8 cellular contexts compared by ENCODE assay signal in genomic region chr16:67154578-67155304, GRCh38. TPM values are rescaled to one million over a fixed set of nuclear protein-coding genes. Genes with fewer than 3 reads are reported as not detected.
DNase-seq lines count a peak whose midpoint lies in the region; ATAC-seq and TF ChIP-seq lines count a peak whose summit lies in the region.
"Had no signal": no experiment of that assay in that cellular context is flagged by ENCODE, and none has a peak within 500 bp of the region (broad histone marks: within the 10 kb centered on the region; RNA-seq: fewer than 3 reads in every experiment).

No MANE protein-coding gene starts in this region.

- H3K27me3 ChIP-seq in CD8-positive, alpha-beta T cell (ENCODE audit: insufficient read depth, low read length) = no peaks in the 10 kb centered on the region
- H3K27me3 ChIP-seq in IMR-90 (ENCODE audit: control insufficient read depth, insufficient read depth, low read length) (no peaks in the 10 kb centered on the region), dorsolateral prefrontal cortex (no peaks in the 10 kb centered on the region), neuron (ENCODE audit: insufficient read depth, low read length) (peaks cover 75% of the 10 kb centered on the region)

- no peak overlapping the region for H3K56ac ChIP-seq in IMR-90 (ENCODE audit: extremely low read depth, insufficient read depth, low read length)

- H3K23ac ChIP-seq in IMR-90 (ENCODE audit: low read depth, low read length) = no peak overlapping the region

- peaks cover 2% of the 10 kb centered on the region; the same call in 1 of the 2 replicates for H3K9me1 ChIP-seq in IMR-90 (ENCODE audit: insufficient read depth, low read length)

- no peak overlapping the region for H3K18ac ChIP-seq in IMR-90 (ENCODE audit: low read depth, low read length)

- no peak overlapping the region for H3K27ac Mint-ChIP-seq in CD8-positive, alpha-beta T cell

- CTCF ChIA-PET in CD8-positive, alpha-beta T cell (lab: Charles Lee) = interaction anchor here (0.6 to 5.3 kb wide), 66 partner anchors 9 to 263 kb away, joined by 3 to 79 read pairs (median 4); partner anchors contain the start of genes CES3, NOL3, PHAF1 and TMEM208
- CTCF ChIA-PET in IMR-90 (lab: Yijun Ruan, JAX) = interaction anchor here (0.6 to 2.1 kb wide), 25 partner anchors 10 to 622 kb away, joined by 3 to 15 read pairs (median 4); partner anchors contain the start of genes CES3, HSF4 and PHAF1

- H3K4me3 Mint-ChIP-seq in CD8-positive, alpha-beta T cell = peak overlapping the region; percentile 69

- in situ Hi-C loops in IMR-90 (cut with MboI; ENCODE audit: low sequenced_read_pairs) = loop anchor here (5.0 kb wide), 1 partner anchor 192 kb away; the partner anchor contains the start of gene CES3

- 25% methylated on average over 27 of the region's 61 CpGs; no CpG with 5 or more reads in 1 of the 2 experiments for WGBS in IMR-90 (ENCODE audit: extremely low coverage in 2 of 2, insufficient read length in 1 of 2), 2 experiments

- H3K4me3 ChIP-seq in CD8-positive, alpha-beta T cell (ENCODE audit: low read depth, low read length) = no peak overlapping the region
- H3K4me3 ChIP-seq in IMR-90 (ENCODE audit: insufficient read depth, low read depth, low read length) = no peak overlapping the region
- peak overlapping the region; percentile 27 to 70 (median 54) for H3K4me3 ChIP-seq in dorsolateral prefrontal cortex
- peak overlapping the region; percentile 30 for H3K4me3 ChIP-seq in neuron (ENCODE audit: low read length)

- no peak overlapping the region for H2BK120ac ChIP-seq in IMR-90 (ENCODE audit: low read depth, low read length)

- H3K9me3 ChIP-seq in CD8-positive, alpha-beta T cell (ENCODE audit: low read length) = no peaks in the 10 kb centered on the region
- H3K9me3 ChIP-seq in IMR-90 (ENCODE audit: control insufficient read depth, insufficient read depth, low read length) (no peaks in the 10 kb centered on the region), neuron (ENCODE audit: low read length) (peaks cover under 1% of the 10 kb centered on the region)

- H2BK15ac ChIP-seq in IMR-90 (ENCODE audit: low read depth, low read length) = no peak overlapping the region

- no peak overlapping the region for H4K91ac ChIP-seq in IMR-90 (ENCODE audit: insufficient read depth, low read depth, low read length)

- H3K36me3 ChIP-seq in CD8-positive, alpha-beta T cell (ENCODE audit: insufficient read depth, low read length) = no peaks in the 10 kb centered on the region
- peaks cover under 1% of the 10 kb centered on the region; the same call in 1 of the 2 replicates for H3K36me3 ChIP-seq in IMR-90 (ENCODE audit: control insufficient read depth, insufficient read depth, low read length)
- no peaks in the 10 kb centered on the region for H3K36me3 ChIP-seq in neuron (ENCODE audit: insufficient read depth, low read length)

- H3K4ac ChIP-seq in IMR-90 (ENCODE audit: low read depth, low read length) = no peak overlapping the region

- H3K27ac ChIP-seq in CD8-positive, alpha-beta T cell (ENCODE audit: low read depth, low read length) = no peak overlapping the region
- H3K27ac ChIP-seq in IMR-90 (ENCODE audit: insufficient read depth, low read length) (no peak overlapping the region), dorsolateral prefrontal cortex (peak overlapping the region in 22 of 59 donors; percentile 4 to 79 (median 54))

- H4K5ac ChIP-seq in IMR-90 (ENCODE audit: low read depth, low read length) = no peak overlapping the region

- H4K8ac ChIP-seq in IMR-90 (ENCODE audit: low read depth in 2 of 2, low read length in 2 of 2) = no peak overlapping the region

- H2AK5ac ChIP-seq in IMR-90 (ENCODE audit: low read depth, low read length) = no peak overlapping the region

- H3K4me1 ChIP-seq in CD8-positive, alpha-beta T cell (ENCODE audit: insufficient read depth, low read length) = peaks cover 35% of the 10 kb centered on the region
- H3K4me1 ChIP-seq in IMR-90 (ENCODE audit: control insufficient read depth, insufficient read depth, low read length) (peaks cover 6% of the 10 kb centered on the region; the same call in 1 of the 2 replicates), neuron (ENCODE audit: insufficient read depth, low read length) (peaks cover 8% of the 10 kb centered on the region)

- TF ChIP-seq CTCF in CD8-positive, alpha-beta T cell (IDR thresholded peaks at IDR 0.05) = no peak
- TF ChIP-seq CTCF in IMR-90 (conservative IDR thresholded peaks at IDR 0.05; ENCODE audit: low read depth, low read length) (no peak), dorsolateral prefrontal cortex (IDR thresholded peaks at IDR 0.05 in 54 of 56, conservative IDR thresholded peaks at IDR 0.05 in 2 of 56; ENCODE audit: low read depth in 1 of 56, partially characterized antibody in 56 of 56) (no peak), GM10266 (IDR thresholded peaks at IDR 0.05; ENCODE audit: control insufficient read depth, insufficient read depth, low read depth, missing control alignments) (no peak)

- peak overlapping the region; percentile 81 for H2AFZ ChIP-seq in IMR-90 (replicated peaks; ENCODE audit: low read length, poor library complexity)
- H2AFZ ChIP-seq in neuron (ENCODE audit: low read depth, low read length) = no peak overlapping the region

- no peak for ATAC-seq in CD8-positive, alpha-beta T cell
- ATAC-seq in IMR-90 (ENCODE audit: low read depth) (no peak), HG03108 (IDR thresholded peaks at IDR 0.05; ENCODE audit: unreplicated experiment) (no peak)

- peaks cover 30% of the 10 kb centered on the region for H4K20me1 ChIP-seq in IMR-90 (ENCODE audit: insufficient read depth, low read length)

- H2BK5ac ChIP-seq in IMR-90 (ENCODE audit: low read depth, low read length, poor library complexity, severe bottlenecking) = no peak overlapping the region

- peaks cover 10 to 19% of the 10 kb centered on the region in 2 experiments; a peak in 3 of 4 replicates for H3K79me1 ChIP-seq in IMR-90 (ENCODE audit: low read depth in 1 of 2, low read length in 2 of 2)

- intact Hi-C loops in CD8-positive, alpha-beta T cell (cut with DNase I, micrococcal nuclease) = loop anchor here (1.0 to 2.0 kb wide), 5 partner anchors 46 to 200 kb away; partner anchors contain the start of gene PHAF1 (in 1 of the 2)
- intact Hi-C loops in IMR-90 (cut with micrococcal nuclease) = loop anchor here (1.0 to 10.0 kb wide), 3 partner anchors 177 to 260 kb away; no protein-coding TSS in a partner anchor
- intact Hi-C loops in dorsolateral prefrontal cortex (cut with DNase I) = loop anchor here (2.0 to 5.0 kb wide), 5 partner anchors 47 to 207 kb away; partner anchors contain the start of gene PHAF1 (in 1 of the 2)

- no peak for DNase-seq in CD8-positive, alpha-beta T cell
- DNase-seq in IMR-90 (no peak), dorsolateral prefrontal cortex (no peak), GM10266 (ENCODE audit: extremely low spot score) (no peak)
- no peak for DNase-seq in stimulated activated CD4-positive, alpha-beta T cell treated with anti-CD3 and anti-CD28 coated beads, Interleukin-15, amount 100 ng/mL, for 24 hours
- DNase-seq: NCI-H187 treated with DMSO at 0.1 percent for 48 hours had no signal

- no peaks in the 10 kb centered on the region for H3K36me3 Mint-ChIP-seq in CD8-positive, alpha-beta T cell

- POLR2A ChIA-PET in CD8-positive, alpha-beta T cell (lab: Charles Lee) = interaction anchor here (0.6 to 1.6 kb wide), 8 partner anchors 14 to 221 kb away, joined by 3 to 6 read pairs (median 4); no protein-coding TSS in a partner anchor
- POLR2A ChIA-PET in IMR-90 (lab: Charles Lee; ENCODE audit: unreplicated experiment) = interaction anchor here (1.1 kb wide), 1 partner anchor 127 kb away, joined by 4 read pairs; no protein-coding TSS in a partner anchor

- no peak overlapping the region for H3K9ac ChIP-seq in IMR-90 (ENCODE audit: low read depth, low read length)

- no peak overlapping the region for H2BK20ac ChIP-seq in IMR-90 (ENCODE audit: low read depth, low read length)

- no peak for TF ChIP-seq RAD21 in IMR-90 (IDR thresholded peaks at IDR 0.05; ENCODE audit: low read length)

- H2AK9ac ChIP-seq in IMR-90 (replicated peaks; ENCODE audit: low read depth, low read length, poor library complexity) = peak overlapping the region; percentile 86

- no peak for TF ChIP-seq POLR2A in IMR-90 (IDR thresholded peaks at IDR 0.05; ENCODE audit: low read depth, low read length)

- H3K27me3 Mint-ChIP-seq in CD8-positive, alpha-beta T cell (ENCODE audit: low read depth) = peaks cover 5% of the 10 kb centered on the region

- H3K14ac ChIP-seq in IMR-90 (replicated peaks; ENCODE audit: low read depth, low read length) = no peak overlapping the region

- H3K4me2 ChIP-seq in IMR-90 (ENCODE audit: low read depth, low read length) = peak overlapping the region; percentile 87

- dilution Hi-C loops in IMR-90 (cut with HindIII; ENCODE audit: low sequenced_read_pairs, unreplicated experiment) = no loop called here

- peaks cover 51% of the 10 kb centered on the region for H3K4me1 Mint-ChIP-seq in CD8-positive, alpha-beta T cell (ENCODE audit: low read depth)

- no TSS peak for BruUV-seq in IMR-90 (replicated peaks; lab: Mats Ljungman, UMichigan)

- no peaks in the 10 kb centered on the region for H3K9me3 Mint-ChIP-seq in CD8-positive, alpha-beta T cell

RNA-seq across cellular contexts. Expression of gene B3GNT9, which starts 3.9 kb away (rescaled TPM):
- 1 to 10 TPM in 1 of 2 experiments, under 1 TPM in 1; 0.58 to 1.2 TPM for total RNA-seq in CD8-positive, alpha-beta T cell
- total RNA-seq in IMR-90 (2012; rRNA removed) (5.0 and 5.3 TPM in 2 replicates), dorsolateral prefrontal cortex (10 to 100 TPM in 75 of 120 experiments, 1 to 10 TPM in 45; 4.8 to 23.7 (median 10.6) TPM)
- 12.0 and 13.3 TPM in 2 replicates for polyA plus RNA-seq in IMR-90 (2012; rRNA removed)
- 19.3 and 27.2 TPM in 2 replicates for polyA plus RNA-seq in IMR-90 (2012; cell fraction: cytosol; rRNA removed)
- 18.2 and 30.1 TPM in 2 replicates for polyA plus RNA-seq in IMR-90 (2012; cell fraction: nucleus; rRNA removed; ENCODE audit: low replicate concordance)

RNA-seq across cellular contexts. Expression of gene TRADD, which starts 5.0 kb away (rescaled TPM):
- 10 to 100 TPM; 15.5 to 17.1 TPM for total RNA-seq in CD8-positive, alpha-beta T cell
- total RNA-seq in IMR-90 (2012; rRNA removed) (8.1 and 8.6 TPM in 2 replicates), dorsolateral prefrontal cortex (10 to 100 TPM in 84 of 120 experiments, 1 to 10 TPM in 36; 5.6 to 19.5 (median 11.5) TPM)
- 14.6 and 18.6 TPM in 2 replicates for polyA plus RNA-seq in IMR-90 (2012; rRNA removed)
- 24.3 and 38.7 TPM in 2 replicates for polyA plus RNA-seq in IMR-90 (2012; cell fraction: cytosol; rRNA removed)
- 32.6 and 82.1 TPM in 2 replicates for polyA plus RNA-seq in IMR-90 (2012; cell fraction: nucleus; rRNA removed; ENCODE audit: low replicate concordance)

RNA-seq across cellular contexts. Expression of gene FBXL8, which starts 5.0 kb away (rescaled TPM):
- 1 to 10 TPM; 4.4 to 6.4 TPM for total RNA-seq in CD8-positive, alpha-beta T cell
- total RNA-seq in IMR-90 (2012; rRNA removed) (1.9 and 2.3 TPM in 2 replicates), dorsolateral prefrontal cortex (10 to 100 TPM in 61 of 120 experiments, 1 to 10 TPM in 59; 3.8 to 25.4 (median 10.2) TPM)
- polyA plus RNA-seq in IMR-90 (2012; rRNA removed) = 12.5 and 14.5 TPM in 2 replicates
- 6.2 and 16.3 TPM in 2 replicates for polyA plus RNA-seq in IMR-90 (2012; cell fraction: cytosol; rRNA removed)
- polyA plus RNA-seq in IMR-90 (2012; cell fraction: nucleus; rRNA removed; ENCODE audit: low replicate concordance) = 88.4 and 231 TPM in 2 replicates

RNA-seq across cellular contexts. Expression of gene HSF4, which starts 9.8 kb away (rescaled TPM):
- total RNA-seq in CD8-positive, alpha-beta T cell = 1 to 10 TPM; 5.2 to 9.5 TPM
- total RNA-seq in IMR-90 (2012; rRNA removed) (0.54 and 0.83 TPM in 2 replicates), dorsolateral prefrontal cortex (100 to 1,000 TPM in 95 of 120 experiments, 10 to 100 TPM in 25; 73.3 to 206 (median 120) TPM)
- 6.7 and 7.5 TPM in 2 replicates for polyA plus RNA-seq in IMR-90 (2012; rRNA removed)
- polyA plus RNA-seq in IMR-90 (2012; cell fraction: cytosol; rRNA removed) = 0.50 and 2.0 TPM in 2 replicates
- polyA plus RNA-seq in IMR-90 (2012; cell fraction: nucleus; rRNA removed; ENCODE audit: low replicate concordance) = 125 and 166 TPM in 2 replicates

RNA-seq across cellular contexts. Expression of gene NOL3, which starts 15.6 kb away (rescaled TPM):
- total RNA-seq in CD8-positive, alpha-beta T cell = under 1 TPM; 0.36 to 0.71 TPM
- total RNA-seq in IMR-90 (2012; rRNA removed) (5.0 and 6.1 TPM in 2 replicates), dorsolateral prefrontal cortex (10 to 100 TPM; 23.0 to 67.7 (median 36.8) TPM)
- polyA plus RNA-seq in IMR-90 (2012; rRNA removed) = 16.9 and 17.2 TPM in 2 replicates
- polyA plus RNA-seq in IMR-90 (2012; cell fraction: cytosol; rRNA removed) = 17.3 and 24.9 TPM in 2 replicates
- polyA plus RNA-seq in IMR-90 (2012; cell fraction: nucleus; rRNA removed; ENCODE audit: low replicate concordance) = 60.1 and 82.3 TPM in 2 replicates

Comparison
In these comparisons a context has a peak if more than half of its experiments do, and no peak if none do; other contexts are left out.
1. H3K4me3 ChIP-seq: peak in dorsolateral prefrontal cortex (59 of 59) and neuron (single experiment); none in CD8-positive, alpha-beta T cell (single experiment) and IMR-90 (single experiment).